In the genomic region with DNA sequence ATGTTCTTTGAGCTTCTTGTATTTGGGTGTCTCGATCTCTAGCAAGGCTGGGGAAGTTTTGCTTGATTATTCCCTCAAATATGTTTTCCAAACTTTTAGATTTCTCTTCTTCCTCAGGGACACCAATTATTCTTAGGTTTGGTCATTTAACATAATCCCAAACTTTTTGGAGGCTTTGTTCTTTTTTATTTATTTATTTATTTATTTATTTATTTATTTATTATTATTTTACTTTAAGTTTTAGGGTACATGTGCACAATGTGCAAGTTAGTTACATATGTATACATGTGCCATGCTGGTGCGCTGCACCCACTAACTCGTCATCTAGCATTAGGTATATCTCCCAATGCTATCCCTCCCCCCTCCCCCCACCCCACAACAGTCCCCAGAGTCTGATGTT, we compare ENCODE assay signal across 2 cellular contexts. TPM values are rescaled to one million over a fixed set of nuclear protein-coding genes. Genes with fewer than 3 reads are reported as not detected.
DNase-seq lines count a peak whose midpoint lies in the region; ATAC-seq, FAIRE-seq and TF ChIP-seq lines count a peak whose summit lies in the region.
"Not testable (repeated sequence)": the region's sequence is repeated elsewhere in the genome, so short reads cannot be mapped to it uniquely, and the experiment has no call there.

No MANE protein-coding gene starts in this region.

- not testable (repeated sequence) for H3K4me2 ChIP-seq in A549

- not testable (repeated sequence) for H3K27ac ChIP-seq in A549; HEK293 (ENCODE audit: extremely low read depth, low read depth, low read length)

- not testable (repeated sequence) for ATAC-seq in A549

- not testable (repeated sequence) for H3K4me1 ChIP-seq in A549; HEK293 (ENCODE audit: control insufficient read depth, insufficient read depth, low read length)

- H3K9me3 ChIP-seq in A549; HEK293 (ENCODE audit: control insufficient read depth, insufficient read depth, low read depth, low read length): not testable (repeated sequence)

- not testable (repeated sequence) for FAIRE-seq in A549 (lab: Jason Lieb, UNC)

- H3K4me3 ChIP-seq in A549; HEK293 (ENCODE audit: low read depth, low read length): not testable (repeated sequence)

- TF ChIP-seq CTCF in A549 (IDR thresholded peaks at IDR 0.05); HEK293 (tag by site-specific recombination; IDR thresholded peaks at IDR 0.05): not testable (repeated sequence)

- WGBS in A549 (ENCODE audit: missing lambda C conversion rate) = 34% methylated on average over 3 of the region's 3 CpGs

- DNase-seq in A549 (ENCODE audit: low read depth in 1 of 2, low spot score in 1 of 2) = not testable (repeated sequence)

- TF ChIP-seq POLR2A in A549 (IDR thresholded peaks at IDR 0.05; ENCODE audit: low read length) = not testable (repeated sequence)

- not testable (repeated sequence) for TF ChIP-seq RAD21 in A549 (conservative IDR thresholded peaks at IDR 0.05 in 1 of 2, IDR thresholded peaks at IDR 0.05 in 1 of 2)

- POLR2A ChIA-PET in A549 (lab: Yijun Ruan, JAX) = not testable (repeated sequence)
- POLR2A ChIA-PET in HEK293 (lab: Yijun Ruan, JAX) = interaction anchor here (0.7 kb wide), 1 partner anchor 113 kb away, joined by 3 read pairs; no protein-coding TSS in a partner anchor

- not testable (repeated sequence) for TF ChIP-seq EP300 in A549 (IDR thresholded peaks at IDR 0.05)

- not testable (repeated sequence) for H3K36me3 ChIP-seq in HEK293 (ENCODE audit: control insufficient read depth in 2 of 2, insufficient read depth in 1 of 2, low read length in 2 of 2)

- CTCF ChIA-PET in A549 (lab: Yijun Ruan, JAX); HEK293 (lab: Yijun Ruan, JAX): not testable (repeated sequence)

TF ChIP-seq in A549, 52 proteins besides CTCF, POLR2A, EP300 and RAD21:
- peak; percentile 20; the same call in 1 of the 2 replicates for TF ChIP-seq ZC3H11A (IDR thresholded peaks at IDR 0.05)

TF ChIP-seq in HEK293, 187 proteins besides CTCF, POLR2A, EP300 and RAD21 (continues in another document):
- peak; percentile 52 for TF ChIP-seq ZNF623 (tag by site-specific recombination; IDR thresholded peaks at IDR 0.05)
- TF ChIP-seq ZNF433 (tag by site-specific recombination; IDR thresholded peaks at IDR 0.05; ENCODE audit: low read depth) = 0 out of 2 replicates have a peak, but pooled peaks have one; percentile 44
- 0 out of 2 replicates have a peak, but pooled peaks have one; percentile 20 for TF ChIP-seq ZXDB (tag by site-specific recombination; IDR thresholded peaks at IDR 0.05)
- TF ChIP-seq ZBTB8A (tag by site-specific recombination; IDR thresholded peaks at IDR 0.05) = peak; percentile 62; the same call in 1 of the 2 replicates
- TF ChIP-seq ZNF426 (tag by site-specific recombination; IDR thresholded peaks at IDR 0.05) = peak; percentile 68
- TF ChIP-seq ZNF140 (tag by site-specific recombination; IDR thresholded peaks at IDR 0.05) = peak; percentile 55; the same call in 1 of the 2 replicates
- TF ChIP-seq REST (tag by site-specific recombination; IDR thresholded peaks at IDR 0.05) = peak; percentile 59; the same call in 1 of the 2 replicates
- peak; percentile 16 for TF ChIP-seq ZNF510 (tag by site-specific recombination; IDR thresholded peaks at IDR 0.05; ENCODE audit: insufficient replicate concordance)
- TF ChIP-seq, protein P1, sequence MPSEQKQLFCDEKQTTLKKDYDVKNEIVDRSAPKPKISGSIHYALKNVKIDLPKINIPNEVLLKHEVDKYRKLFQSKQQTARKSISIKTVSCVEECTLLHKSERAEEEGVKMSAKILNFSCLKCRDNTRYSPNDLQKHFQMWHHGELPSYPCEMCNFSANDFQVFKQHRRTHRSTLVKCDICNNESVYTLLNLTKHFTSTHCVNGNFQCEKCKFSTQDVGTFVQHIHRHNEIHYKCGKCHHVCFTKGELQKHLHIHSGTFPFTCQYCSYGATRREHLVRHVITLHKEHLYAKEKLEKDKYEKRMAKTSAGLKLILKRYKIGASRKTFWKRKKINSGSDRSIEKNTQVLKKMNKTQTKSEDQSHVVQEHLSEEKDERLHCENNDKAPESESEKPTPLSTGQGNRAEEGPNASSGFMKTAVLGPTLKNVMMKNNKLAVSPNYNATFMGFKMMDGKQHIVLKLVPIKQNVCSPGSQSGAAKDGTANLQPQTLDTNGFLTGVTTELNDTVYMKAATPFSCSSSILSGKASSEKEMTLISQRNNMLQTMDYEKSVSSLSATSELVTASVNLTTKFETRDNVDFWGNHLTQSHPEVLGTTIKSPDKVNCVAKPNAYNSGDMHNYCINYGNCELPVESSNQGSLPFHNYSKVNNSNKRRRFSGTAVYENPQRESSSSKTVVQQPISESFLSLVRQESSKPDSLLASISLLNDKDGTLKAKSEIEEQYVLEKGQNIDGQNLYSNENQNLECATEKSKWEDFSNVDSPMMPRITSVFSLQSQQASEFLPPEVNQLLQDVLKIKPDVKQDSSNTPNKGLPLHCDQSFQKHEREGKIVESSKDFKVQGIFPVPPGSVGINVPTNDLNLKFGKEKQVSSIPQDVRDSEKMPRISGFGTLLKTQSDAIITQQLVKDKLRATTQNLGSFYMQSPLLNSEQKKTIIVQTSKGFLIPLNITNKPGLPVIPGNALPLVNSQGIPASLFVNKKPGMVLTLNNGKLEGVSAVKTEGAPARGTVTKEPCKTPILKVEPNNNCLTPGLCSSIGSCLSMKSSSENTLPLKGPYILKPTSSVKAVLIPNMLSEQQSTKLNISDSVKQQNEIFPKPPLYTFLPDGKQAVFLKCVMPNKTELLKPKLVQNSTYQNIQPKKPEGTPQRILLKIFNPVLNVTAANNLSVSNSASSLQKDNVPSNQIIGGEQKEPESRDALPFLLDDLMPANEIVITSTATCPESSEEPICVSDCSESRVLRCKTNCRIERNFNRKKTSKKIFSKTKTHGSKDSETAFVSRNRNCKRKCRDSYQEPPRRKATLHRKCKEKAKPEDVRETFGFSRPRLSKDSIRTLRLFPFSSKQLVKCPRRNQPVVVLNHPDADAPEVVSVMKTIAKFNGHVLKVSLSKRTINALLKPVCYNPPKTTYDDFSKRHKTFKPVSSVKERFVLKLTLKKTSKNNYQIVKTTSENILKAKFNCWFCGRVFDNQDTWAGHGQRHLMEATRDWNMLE (tag by site-specific recombination; conservative IDR thresholded peaks at IDR 0.05; ENCODE audit: low read depth) = peak; percentile 74; the same call in 1 of the 2 replicates
- peak; percentile 57 for TF ChIP-seq ZNF555 (tag by site-specific recombination; conservative IDR thresholded peaks at IDR 0.05)
- 0 out of 2 replicates have a peak, but pooled peaks have one; percentile 19 for TF ChIP-seq ZBTB21 (tag by site-specific recombination; IDR thresholded peaks at IDR 0.05)
- TF ChIP-seq ZNF394 (tag by site-specific recombination; IDR thresholded peaks at IDR 0.05; ENCODE audit: borderline replicate concordance) = peak; percentile 66; the same call in 1 of the 2 replicates

RNA-seq across cellular contexts. Expression of gene POC5, which starts 52.1 kb away (rescaled TPM):
- 21.6 and 26.2 TPM in 2 replicates for polyA plus RNA-seq in A549 (2011; rRNA removed)
- polyA plus RNA-seq in A549 (2012; cell fraction: cytosol; rRNA removed) = 9.6 and 10.7 TPM in 2 replicates
- polyA plus RNA-seq in A549 (2012; cell fraction: nucleus; rRNA removed) = 15.6 and 15.8 TPM in 2 replicates
- polyA plus RNA-seq in A549 (2017; fragmentation: RNase III; extraction: RNeasy Plus Mini Kit Qiagen cat#74134 plus additional on column Dnase treatment) = 11.5 to 14.1 TPM (median 12.7 TPM) in 3 replicates
- 11.2 and 12.4 TPM in 2 replicates for polyA minus RNA-seq in A549 (2011; rRNA and poly(A)+ RNA removed)
